In genomic region chr5:172123269-172123692, GRCh38 we compare ENCODE assay signal across 8 cellular contexts.
DNase-seq lines count a peak whose midpoint lies in the region; ATAC-seq, FAIRE-seq and TF ChIP-seq lines count a peak whose summit lies in the region.

No MANE protein-coding gene starts in this region.

- H3K27me3 Mint-ChIP-seq in T-helper 17 cell = no peaks in the 10 kb centered on the region
- no peaks in the 10 kb centered on the region for H3K27me3 Mint-ChIP-seq in progenitor cell of endocrine pancreas

- H3K36me3 Mint-ChIP-seq in T-helper 17 cell (ENCODE audit: low read depth) (peaks cover 6% of the 10 kb centered on the region), progenitor cell of endocrine pancreas (ENCODE audit: insufficient read depth) (no peaks in the 10 kb centered on the region)

- peaks cover 37% of the 10 kb centered on the region for H3K4me1 Mint-ChIP-seq in T-helper 17 cell
- no peaks in the 10 kb centered on the region for H3K4me1 Mint-ChIP-seq in progenitor cell of endocrine pancreas (ENCODE audit: low read depth)

- ATAC-seq in T-helper 17 cell = no peak

- H3K27ac Mint-ChIP-seq in T-helper 17 cell (peak overlapping the region; percentile 86), progenitor cell of endocrine pancreas (no peak overlapping the region)

- no peaks in the 10 kb centered on the region for H3K9me3 Mint-ChIP-seq in progenitor cell of endocrine pancreas (ENCODE audit: low read depth)

- no peak for TF ChIP-seq POLR2A in GM12891 (IDR thresholded peaks at IDR 0.05; ENCODE audit: low read depth, low read length)

- no peak for TF ChIP-seq CTCF in progenitor cell of endocrine pancreas (IDR thresholded peaks at IDR 0.05; ENCODE audit: unreplicated experiment)

- intact Hi-C loops in posterior vena cava (cut with DNase I) = no loop called here

- H3K4me3 Mint-ChIP-seq in T-helper 17 cell (no peak overlapping the region), progenitor cell of endocrine pancreas (ENCODE audit: low read depth) (no peak overlapping the region)

- DNase-seq in NCI-H146 (lab: John Stamatoyannopoulos, UW) (peak; percentile 1), NCI-H146 treated with DMSO at 0.1 percent for 48 hours (lab: John Stamatoyannopoulos, UW; ENCODE audit: unreplicated experiment) (no peak), T-helper 17 cell (no peak), globus pallidus (ENCODE audit: low spot score) (peak; percentile 75), posterior vena cava (ENCODE audit: low spot score) (peak; percentile 92), HPDE6-E6E7 (ENCODE audit: extremely low spot score) (no peak), GM12891 (ENCODE audit: insufficient read length, low spot score) (no peak), progenitor cell of endocrine pancreas (ENCODE audit: low spot score, unreplicated experiment) (no peak)

- no peaks in the 10 kb centered on the region for H3K9me3 ChIP-seq in T-helper 17 cell (ENCODE audit: control insufficient read depth, low read length, poor library complexity, severe bottlenecking)

- no peak for FAIRE-seq in GM12891 (lab: Jason Lieb, UNC)

TF ChIP-seq in GM12891, 5 proteins besides CTCF, POLR2A, EP300 and RAD21:
- TF ChIP-seq SPI1 (IDR thresholded peaks at IDR 0.05; ENCODE audit: low read depth, low read length) (no peak), TAF1 (IDR thresholded peaks at IDR 0.05; ENCODE audit: low read depth, low read length) (no peak), POLR2AphosphoS5 (IDR thresholded peaks at IDR 0.05; ENCODE audit: low read depth, low read length) (no peak), POU2F2 (IDR thresholded peaks at IDR 0.05; ENCODE audit: low read depth, low read length) (no peak), PAX5 (IDR thresholded peaks at IDR 0.05; ENCODE audit: insufficient read depth, low read length, severe bottlenecking) (no peak)

Comparison
In these comparisons a context has a peak if more than half of its experiments do, and no peak if none do; other contexts are left out.
1. DNase-seq: peak in NCI-H146 (single experiment), globus pallidus (single experiment) and posterior vena cava (single experiment); none in NCI-H146 treated with DMSO at 0.1 percent for 48 hours (single experiment), T-helper 17 cell (0 of 3), HPDE6-E6E7 (single experiment), GM12891 (single experiment) and progenitor cell of endocrine pancreas (single experiment).